Comparison of ENCODE assay signal across 12 cellular contexts in the genomic region with DNA sequence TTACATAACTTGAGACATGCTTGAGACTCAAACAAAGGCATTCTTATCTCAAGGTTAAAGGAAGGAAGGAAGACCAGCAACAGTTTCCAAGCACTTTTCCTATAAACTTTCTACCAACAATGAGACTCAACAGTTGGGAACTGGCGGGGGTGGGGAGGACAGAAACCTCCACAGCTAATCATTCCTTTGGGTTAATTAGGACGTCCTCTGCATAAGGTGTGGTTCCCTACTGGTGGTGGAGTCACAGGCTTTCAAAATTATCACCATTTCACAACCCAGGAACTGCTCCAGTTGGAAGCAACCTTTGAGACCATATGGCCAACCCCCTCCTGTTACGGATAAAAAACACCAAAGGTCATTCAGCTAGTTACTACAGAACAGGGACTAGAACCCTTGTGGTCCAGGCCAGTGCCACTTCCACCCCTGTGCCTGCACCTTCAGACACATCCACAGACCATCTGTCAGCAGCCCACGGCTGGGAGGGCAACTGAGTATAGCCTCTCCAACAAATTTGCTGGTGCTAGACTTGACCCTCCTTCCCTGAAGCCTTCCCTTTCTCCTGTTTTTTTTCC. TPM values are rescaled to one million over a fixed set of nuclear protein-coding genes. Genes with fewer than 3 reads are reported as not detected.
DNase-seq lines count a peak whose midpoint lies in the region; ATAC-seq and TF ChIP-seq lines count a peak whose summit lies in the region.
"Had no signal": no experiment of that assay in that cellular context is flagged by ENCODE, and none has a peak within 500 bp of the region (broad histone marks: within the 10 kb centered on the region; RNA-seq: fewer than 3 reads in every experiment).

No MANE protein-coding gene starts in this region.

- H3K4me2 ChIP-seq in H9 (ENCODE audit: insufficient read depth, insufficient read length, low read length): no peak overlapping the region
- H3K4me2 ChIP-seq: smooth muscle cell had no signal

- no peak overlapping the region for H4K5ac ChIP-seq in H9 (ENCODE audit: insufficient read length, low read depth, low read length)

- peak overlapping the region; percentile 13 for H3K18ac ChIP-seq in H9 (ENCODE audit: insufficient read length, low read depth, low read length)

- H3K79me1 ChIP-seq in H9 (ENCODE audit: insufficient read depth, low read depth, low read length, poor library complexity, severe bottlenecking): no peaks in the 10 kb centered on the region

- no peak overlapping the region for H2BK12ac ChIP-seq in H9 (ENCODE audit: insufficient read length, low read depth, low read length)

- peaks cover 1% of the 10 kb centered on the region; the same call in 1 of the 2 replicates for H3K27me3 Mint-ChIP-seq in H9 (ENCODE audit: low read depth)
- no peaks in the 10 kb centered on the region for H3K27me3 Mint-ChIP-seq in activated CD4-positive, alpha-beta T cell treated with anti-CD3 and anti-CD28 coated beads for 36 hours

- no peak overlapping the region for H2BK120ac ChIP-seq in H9 (ENCODE audit: low read depth, low read length, poor library complexity, severe bottlenecking)

- no peak overlapping the region for H3T11ph ChIP-seq in H9 (ENCODE audit: low read length)

- no peaks in the 10 kb centered on the region for H3K36me3 ChIP-seq in iPS-20b (ENCODE audit: insufficient read depth, low read depth, low read length)
- no peaks in the 10 kb centered on the region for H3K36me3 ChIP-seq in sigmoid colon

- H3K9me3 Mint-ChIP-seq in H9: peaks cover 34 to 37% of the 10 kb centered on the region in 2 experiments
- H3K9me3 Mint-ChIP-seq in activated CD4-positive, alpha-beta T cell treated with anti-CD3 and anti-CD28 coated beads for 36 hours (ENCODE audit: low read depth): peaks cover under 1% of the 10 kb centered on the region

- intact Hi-C loops in sigmoid colon (cut with DNase I): no loop called here
- intact Hi-C loops in activated CD4-positive, alpha-beta T cell treated with anti-CD3 and anti-CD28 coated beads for 36 hours (cut with DNase I, micrococcal nuclease): no loop called here

- no peaks in the 10 kb centered on the region for H3K27me3 ChIP-seq in H9 (ENCODE audit: insufficient read depth, low read length)
- H3K27me3 ChIP-seq in iPS-20b (ENCODE audit: insufficient read depth, low read length): no peaks in the 10 kb centered on the region
- H3K27me3 ChIP-seq in sigmoid colon: no peaks in the 10 kb centered on the region

- no peak overlapping the region for H3K9ac ChIP-seq in H9 (ENCODE audit: extremely low read depth, insufficient read length, low read length)
- no peak overlapping the region; the same call in none of the 2 replicates for H3K9ac ChIP-seq in iPS-20b (ENCODE audit: low read depth, low read length)

- H3K9me3 ChIP-seq in H9 (ENCODE audit: control insufficient read depth, low read depth, low read length): peaks cover 2% of the 10 kb centered on the region
- H3K9me3 ChIP-seq in iPS-20b (ENCODE audit: insufficient read depth, low read depth, low read length): peaks cover 21% of the 10 kb centered on the region
- no peaks in the 10 kb centered on the region for H3K9me3 ChIP-seq in sigmoid colon

- H2BK15ac ChIP-seq in H9 (ENCODE audit: low read depth, low read length): no peak overlapping the region

- peaks cover 31 to 44% of the 10 kb centered on the region in 2 experiments for H3K4me1 Mint-ChIP-seq in H9
- H3K4me1 Mint-ChIP-seq in activated CD4-positive, alpha-beta T cell treated with anti-CD3 and anti-CD28 coated beads for 36 hours: no peaks in the 10 kb centered on the region

- no peak overlapping the region for H2BK20ac ChIP-seq in H9 (ENCODE audit: low read depth, low read length, poor library complexity, severe bottlenecking)

- H3K23ac ChIP-seq in H9 (ENCODE audit: insufficient read length, low read depth, low read length): no peak overlapping the region

- no peak overlapping the region for H3K14ac ChIP-seq in H9 (ENCODE audit: insufficient read depth, low read length)

- H4K20me1 ChIP-seq in H9 (ENCODE audit: control insufficient read depth, insufficient read depth, insufficient read length): no peaks in the 10 kb centered on the region

- H3K4me1 ChIP-seq in H9 (ENCODE audit: insufficient read depth, low read length): peaks cover 4% of the 10 kb centered on the region; the same call in 1 of the 2 replicates
- H3K4me1 ChIP-seq in iPS-20b (ENCODE audit: insufficient read depth, low read length): peaks cover 16% of the 10 kb centered on the region; the same call in 1 of the 2 replicates
- peaks cover 0 to 36% (median 29%) of the 10 kb centered on the region in 4 donors for H3K4me1 ChIP-seq in sigmoid colon

- DNase-seq in H9: no peak
- peak; percentile 55 for DNase-seq in cerebellar cortex (ENCODE audit: low spot score)
- no peak for DNase-seq in sigmoid colon
- DNase-seq in NCI-H1930 (lab: John Stamatoyannopoulos, UW): no peak
- no peak for DNase-seq in COLO829 (ENCODE audit: low spot score)
- DNase-seq in activated CD4-positive, alpha-beta T cell treated with anti-CD3 and anti-CD28 coated beads for 36 hours: no peak
- DNase-seq in NCI-H1092 (lab: John Stamatoyannopoulos, UW): no peak
- DNase-seq: effector CD8-positive, alpha-beta T cell; naive B cell; NCI-H1048 had no signal

- H3K4ac ChIP-seq in H9 (ENCODE audit: low read depth, low read length): no peak overlapping the region

- no peak for TF ChIP-seq POLR2A in sigmoid colon (IDR thresholded peaks at IDR 0.05)

- H3K23me2 ChIP-seq in H9 (ENCODE audit: insufficient read length, low read depth, low read length, poor library complexity, severe bottlenecking): no peaks in the 10 kb centered on the region

- no CpG with 5 or more reads among the region's 4 CpGs for WGBS in H9 (ENCODE audit: extremely low coverage, insufficient read length, low lambda C conversion rate)
- WGBS in sigmoid colon, 2 donors: 40 to 61% methylated on average over 4 of the region's 4 CpGs

- H3K27ac Mint-ChIP-seq in H9: peak overlapping the region; percentile 2 to 81 (median 72); a peak in 6 of 7 replicates
- no peak overlapping the region for H3K27ac Mint-ChIP-seq in activated CD4-positive, alpha-beta T cell treated with anti-CD3 and anti-CD28 coated beads for 36 hours

- H3K56ac ChIP-seq in H9 (ENCODE audit: insufficient read length, low read depth, low read length): no peak overlapping the region

- TF ChIP-seq CTCF in H9 (conservative IDR thresholded peaks at IDR 0.05) (no peak), sigmoid colon (IDR thresholded peaks at IDR 0.05) (no peak)

- no peak overlapping the region for H2BK5ac ChIP-seq in H9 (ENCODE audit: insufficient read length, low read length)

- no peak overlapping the region for H2AFZ ChIP-seq in H9 (ENCODE audit: low read length)

- no peaks in the 10 kb centered on the region for H3K79me2 ChIP-seq in H9 (ENCODE audit: insufficient read depth, low read length)

- peaks cover 17 to 32% (median 20%) of the 10 kb centered on the region in 3 experiments for H3K36me3 Mint-ChIP-seq in H9 (ENCODE audit: insufficient read depth in 1 of 3, low read depth in 3 of 3)
- H3K36me3 Mint-ChIP-seq in activated CD4-positive, alpha-beta T cell treated with anti-CD3 and anti-CD28 coated beads for 36 hours (ENCODE audit: low read depth): no peaks in the 10 kb centered on the region
- H3K36me3 Mint-ChIP-seq: naive B cell had no signal

- H2AK5ac ChIP-seq in H9 (ENCODE audit: insufficient read length, low read length): no peak overlapping the region

- no peak for TF ChIP-seq EP300 in sigmoid colon (IDR thresholded peaks at IDR 0.05)

- no peak overlapping the region for H4K91ac ChIP-seq in H9 (ENCODE audit: insufficient read length, low read depth, low read length)

- POLR2A ChIA-PET in activated CD4-positive, alpha-beta T cell treated with anti-CD3 and anti-CD28 coated beads for 36 hours (lab: Charles Lee): no interaction called here

- CTCF ChIA-PET in activated CD4-positive, alpha-beta T cell treated with anti-CD3 and anti-CD28 coated beads for 36 hours (lab: Charles Lee): interaction anchor here (1.0 kb wide), 1 partner anchor 24 kb away, joined by 3 read pairs; no protein-coding TSS in a partner anchor

- H4K8ac ChIP-seq in H9 (replicated peaks; ENCODE audit: insufficient read length, low read depth, low read length): no peak overlapping the region

- ATAC-seq in activated CD4-positive, alpha-beta T cell treated with anti-CD3 and anti-CD28 coated beads for 36 hours: no peak

- H3K4me3 ChIP-seq in iPS-20b (ENCODE audit: low read length) (peak overlapping the region; percentile 2), sigmoid colon (no peak overlapping the region)
- H3K4me3 ChIP-seq: smooth muscle cell had no signal

- H3K4me3 Mint-ChIP-seq in H9: no peak overlapping the region
- H3K4me3 Mint-ChIP-seq in activated CD4-positive, alpha-beta T cell treated with anti-CD3 and anti-CD28 coated beads for 36 hours: no peak overlapping the region
- H3K4me3 Mint-ChIP-seq: naive B cell had no signal

- no peak overlapping the region for H3K27ac ChIP-seq in H9 (ENCODE audit: insufficient read length, low read depth, low read length)
- no peak overlapping the region for H3K27ac ChIP-seq in iPS-20b (ENCODE audit: low read length)
- peak overlapping the region; percentile 43 to 56 (median 47) for H3K27ac ChIP-seq in sigmoid colon

RNA-seq across cellular contexts. Expression of a gene that starts 30.1 kb away (rescaled TPM):
- total RNA-seq in H9 (2021): 66.7 and 70.9 TPM in 2 replicates
- total RNA-seq in sigmoid colon: 100 to 1,000 TPM; 176 to 271 (median 205) TPM
- polyA plus RNA-seq in sigmoid colon: 10 to 100 TPM; 12.7 to 26.0 (median 15.0) TPM
- 10 to 100 TPM; 29.9 to 50.3 TPM for total RNA-seq in activated CD4-positive, alpha-beta T cell treated with anti-CD3 and anti-CD28 coated beads for 36 hours

Comparison
In these comparisons a context has a peak if more than half of its experiments do, and no peak if none do; other contexts are left out.
1. H3K27ac ChIP-seq: peak in sigmoid colon (4 of 4); none in H9 (single experiment) and iPS-20b (single experiment).